In the genomic region with DNA sequence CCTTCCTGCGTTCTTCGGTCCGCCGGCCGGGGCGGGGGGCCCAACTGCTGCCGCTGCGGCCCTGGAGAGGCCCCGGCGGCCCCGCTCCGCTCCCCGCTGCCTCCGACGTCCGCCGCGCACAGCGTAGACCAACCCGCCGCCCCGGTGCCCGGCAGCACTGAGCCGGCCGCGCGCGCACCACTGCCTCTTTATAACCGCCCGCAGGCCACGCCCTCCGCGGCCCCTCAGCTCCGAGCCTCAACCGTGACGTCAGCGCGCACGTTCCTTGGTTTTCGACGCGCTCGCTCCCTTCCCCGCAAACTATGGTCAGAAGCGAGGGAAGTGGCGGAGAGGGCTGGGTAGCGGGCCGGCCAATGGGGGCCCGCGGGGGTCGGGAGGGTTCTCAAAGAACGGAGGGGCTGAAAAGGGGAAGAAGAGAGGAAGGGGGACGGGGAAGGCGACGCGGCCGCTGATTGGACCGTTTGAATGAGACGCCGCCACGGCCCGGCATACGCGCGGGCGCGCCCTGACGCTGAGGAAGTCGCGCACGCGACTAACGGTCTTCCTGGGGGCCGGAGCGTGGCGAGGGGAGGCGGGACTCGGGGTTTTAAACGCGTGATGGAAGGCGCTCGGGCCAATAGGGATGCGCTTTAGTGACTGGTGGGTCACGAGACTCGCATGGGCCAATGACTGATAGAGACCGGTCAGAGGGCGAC, we compare ENCODE assay signal across 8 cellular contexts. TPM values are rescaled to one million over a fixed set of nuclear protein-coding genes. Genes with fewer than 3 reads are reported as not detected.
DNase-seq lines count a peak whose midpoint lies in the region; ATAC-seq and TF ChIP-seq lines count a peak whose summit lies in the region.

A gene (minus strand): TSS at position 164 of the 695 bp plus-strand sequence. CDS start 199 bp downstream, outside the sequence.

- peaks cover 0 to 31% of the 10 kb centered on the region in 2 donors for H3K36me3 ChIP-seq in left lung

- no peaks in the 10 kb centered on the region for H3K9me3 ChIP-seq in left lung

- intact Hi-C loops in left lung (cut with DNase I), result no loop called here

- DNase-seq in C1 segment of cervical spinal cord (lab: John Stamatoyannopoulos, UW), result peak; percentile 95 to 99 (median 98)
- DNase-seq in NCI-H748 treated with DMSO at 0.1 percent for 48 hours (lab: John Stamatoyannopoulos, UW), result peak; percentile 100
- DNase-seq in activated CD4-positive, alpha-beta T cell treated with anti-CD3 and anti-CD28 coated beads, Interleukin-2, amount 50 U/mL, for 24 hours (ENCODE audit: low read depth in 1 of 2, low spot score in 1 of 2), result peak; percentile 93 to 96
- peak; percentile 99 for DNase-seq in dedifferentiated amniotic fluid mesenchymal stem cell (ENCODE audit: extremely low spot score)
- peak; percentile 98 to 99 for DNase-seq in left lung
- DNase-seq in stimulated activated CD4-positive, alpha-beta T cell treated with anti-CD3 and anti-CD28 coated beads, Interleukin-2, amount 100 ng/mL, for 48 hours, result peak; percentile 93 to 95

- no peaks in the 10 kb centered on the region for H3K27me3 ChIP-seq in left lung

- H3K27ac ChIP-seq in left lung, result peak within 1 kb of the TSS; percentile 95 to 100

- no peak for TF ChIP-seq CTCF in left lung (IDR thresholded peaks at IDR 0.05)

- peaks cover 8 to 24% of the 10 kb centered on the region in 2 donors for H3K4me1 ChIP-seq in left lung

- ATAC-seq in GM19372 (IDR thresholded peaks at IDR 0.05; ENCODE audit: low read depth, unreplicated experiment) (peak; percentile 72), HG03558 (IDR thresholded peaks at IDR 0.05; ENCODE audit: extremely low read depth, unreplicated experiment) (peak; percentile 45), left lung (peak; percentile 98)

- H3K4me3 ChIP-seq in left lung, result peak within 1 kb of the TSS; percentile 84 to 97

RNA-seq across cellular contexts. Expression of the gene that starts here (rescaled TPM):
- total RNA-seq in left lung, result 10 to 100 TPM; 26.5 to 39.1 TPM

Comparison
In these comparisons a context has a peak if more than half of its experiments do, and no peak if none do; other contexts are left out.
1. Peak in every context shown above with its lines: DNase-seq, ATAC-seq, H3K4me3 ChIP-seq and H3K27ac ChIP-seq.
2. ATAC-seq: peak in every context shown above with its lines; median percentile 98 in left lung; 72 in GM19372; 45 in HG03558.